14 cellular contexts compared by ENCODE assay signal in genomic region chr18:26453370-26454030, GRCh38.
DNase-seq lines count a peak whose midpoint lies in the region; ATAC-seq, FAIRE-seq and TF ChIP-seq lines count a peak whose summit lies in the region.
"Had no signal": no experiment of that assay in that cellular context is flagged by ENCODE, and none has a peak within 500 bp of the region (broad histone marks: within the 10 kb centered on the region; RNA-seq: fewer than 3 reads in every experiment).

No MANE protein-coding gene starts in this region.

- no peak for TF ChIP-seq EP300 in neural cell (conservative IDR thresholded peaks at IDR 0.05; ENCODE audit: poor library complexity, severe bottlenecking)

- H3K27me3 ChIP-seq in neural cell (ENCODE audit: insufficient read depth, low read depth, low read length) = no peaks in the 10 kb centered on the region
- H3K27me3 ChIP-seq: right lobe of liver, suprapubic skin had no signal

- FAIRE-seq in GM19239 (lab: Jason Lieb, UNC) = peak; percentile 81
- FAIRE-seq: TTC549 had no signal

- H4K20me1 ChIP-seq in neural cell (ENCODE audit: insufficient read depth) = no peaks in the 10 kb centered on the region

- H3K4me3 ChIP-seq in neural cell (ENCODE audit: low read length) = no peak overlapping the region
- H3K4me3 ChIP-seq: coronary artery, right lobe of liver, suprapubic skin had no signal

- no peak for TF ChIP-seq RAD21 in neural cell (conservative IDR thresholded peaks at IDR 0.05)

- peaks cover 9% of the 10 kb centered on the region for H3K36me3 ChIP-seq in neural cell (ENCODE audit: insufficient read depth, low read length)
- H3K36me3 ChIP-seq: right lobe of liver had no signal

- no peak overlapping the region for H2AFZ ChIP-seq in neural cell (ENCODE audit: low read depth, low read length)

- peak; percentile 62 for ATAC-seq in HG02938 (IDR thresholded peaks at IDR 0.05; ENCODE audit: unreplicated experiment)
- no peak for ATAC-seq in HG03039 (IDR thresholded peaks at IDR 0.05; ENCODE audit: unreplicated experiment)
- no peak for ATAC-seq in omental fat pad (ENCODE audit: low FRiP score)
- ATAC-seq: activated naive CD8-positive, alpha-beta T cell treated with anti-CD3 and anti-CD28 coated beads, Interleukin-2, amount 50 U/mL, for 24 hours; CD8-positive, alpha-beta T cell had no signal

- no peak for TF ChIP-seq CTCF in neural cell (IDR thresholded peaks at IDR 0.05; ENCODE audit: poor library complexity, severe bottlenecking)
- TF ChIP-seq CTCF in omental fat pad (IDR thresholded peaks at IDR 0.05) = no peak

- no peaks in the 10 kb centered on the region for H3F3A ChIP-seq in neural cell (ENCODE audit: insufficient read depth, low read length, poor library complexity, severe bottlenecking)

- no peak overlapping the region for H3K4me2 ChIP-seq in neural cell (ENCODE audit: low read length)

- no peaks in the 10 kb centered on the region for H3K9me3 ChIP-seq in neural cell (ENCODE audit: low read length)
- H3K9me3 ChIP-seq: right lobe of liver, suprapubic skin had no signal

- H3K9ac ChIP-seq in neural cell (ENCODE audit: low read length) = no peak overlapping the region

- H3K79me2 ChIP-seq in neural cell (replicated peaks; ENCODE audit: insufficient read depth, low read length) = no peaks in the 10 kb centered on the region

- no peak overlapping the region for H3K27ac ChIP-seq in neural cell (ENCODE audit: low read length)
- H3K27ac ChIP-seq: coronary artery, suprapubic skin had no signal

- peak; percentile 31 for DNase-seq in GM19239 (ENCODE audit: insufficient read length, low spot score)
- DNase-seq in NCI-H2227 (lab: John Stamatoyannopoulos, UW; ENCODE audit: unreplicated experiment) = peak; percentile 63
- DNase-seq in retina = no peak
- DNase-seq in omental fat pad (ENCODE audit: low spot score) = no peak
- DNase-seq: activated naive CD8-positive, alpha-beta T cell treated with anti-CD3 and anti-CD28 coated beads, Interleukin-2, amount 50 U/mL, for 24 hours; CD8-positive, alpha-beta T cell; NCI-H226; right lobe of liver had no signal

- H3K9me2 ChIP-seq in neural cell (ENCODE audit: insufficient read depth, low read length) = no peaks in the 10 kb centered on the region

TF ChIP-seq in neural cell, 6 proteins besides CTCF, POLR2A, EP300 and RAD21:
- TF ChIP-seq MXI1 (conservative IDR thresholded peaks at IDR 0.05; ENCODE audit: poor library complexity, severe bottlenecking) (no peak), POLR2AphosphoS5 (IDR thresholded peaks at IDR 0.05) (peak; percentile 20)

Comparison
In these comparisons a context has a peak if more than half of its experiments do, and no peak if none do; other contexts are left out.
1. DNase-seq: peak in GM19239 (single experiment) and NCI-H2227 (single experiment); none in retina (single experiment) and omental fat pad (single experiment).